Comparison of ENCODE assay signal across 26 cellular contexts in the genomic region with DNA sequence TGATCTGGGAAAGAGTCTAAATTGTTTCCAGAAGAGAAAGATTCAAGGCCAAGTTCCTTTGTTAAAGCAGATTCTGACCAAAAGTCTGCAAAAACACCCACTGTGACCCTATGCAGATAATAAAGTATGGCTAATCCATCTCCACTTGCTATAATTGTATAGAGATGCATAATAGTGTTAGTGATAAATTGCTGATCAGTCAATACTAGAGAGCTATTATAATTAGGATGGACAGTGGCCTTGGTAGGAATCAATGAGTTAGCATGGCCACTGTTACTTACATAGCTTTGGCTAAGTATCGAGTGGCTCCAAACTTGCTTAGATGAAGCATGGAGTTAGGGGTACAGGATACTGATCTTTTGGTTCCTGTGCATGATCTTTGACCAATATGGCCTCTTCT.
DNase-seq lines count a peak whose midpoint lies in the region; ATAC-seq, FAIRE-seq and TF ChIP-seq lines count a peak whose summit lies in the region.
"Had no signal": no experiment of that assay in that cellular context is flagged by ENCODE, and none has a peak within 500 bp of the region (broad histone marks: within the 10 kb centered on the region; RNA-seq: fewer than 3 reads in every experiment).

No MANE protein-coding gene starts in this region.

- no peak overlapping the region for H2BK15ac ChIP-seq in H1 (ENCODE audit: low read length)

- no TSS peak for BruUV-seq in HepG2 (replicated peaks; lab: Mats Ljungman, UMichigan)

- H2BK5ac ChIP-seq in H1 (ENCODE audit: low read depth, low read length), result no peak overlapping the region

- H3K9ac ChIP-seq in HepG2 (ENCODE audit: insufficient read depth, low read depth, low read length) (no peak overlapping the region), astrocyte (ENCODE audit: low read length) (no peak overlapping the region), H1 (replicated peaks in 1 of 4; ENCODE audit: extremely low read depth in 1 of 4, low read depth in 3 of 4, low read length in 3 of 4) (no peak overlapping the region)
- H3K9ac ChIP-seq: BLaER1 had no signal

- no peak for DNase-seq in HepG2 (ENCODE audit: low spot score)
- no peak for DNase-seq in right lobe of liver
- DNase-seq in astrocyte (ENCODE audit: low read depth), result no peak
- no peak for DNase-seq in H1 (ENCODE audit: low read depth in 1 of 2, low spot score in 2 of 2)
- DNase-seq in NCI-H2029 treated with DMSO at 0.1 percent for 48 hours (lab: John Stamatoyannopoulos, UW), result no peak
- DNase-seq in mucosa of descending colon, result no peak
- no peak for DNase-seq in cerebellar nuclear complex (lab: John Stamatoyannopoulos, UW)
- DNase-seq: ACHN; BE2C; C1 segment of cervical spinal cord; CD4-positive, alpha-beta memory T cell; CD4-positive, CD25-positive, alpha-beta regulatory T cell; CD8-positive, alpha-beta memory T cell; COR-L47; DMS 273 treated with DMSO at 0.1 percent for 48 hours; DMS153; DMS53; DMS79; DND-41; EL; GDM1 had no signal

- H4K5ac ChIP-seq in H1 (ENCODE audit: insufficient read length, low read depth, low read length), result no peak overlapping the region

- no peak overlapping the region for H3K18ac ChIP-seq in H1 (ENCODE audit: extremely low read depth, low read length)

- no peaks in the 10 kb centered on the region for H3K79me1 ChIP-seq in H1 (ENCODE audit: low read depth, low read length)

- no peak overlapping the region for H3K56ac ChIP-seq in H1 (replicated peaks; ENCODE audit: insufficient read length, low read depth, low read length)

- no peaks in the 10 kb centered on the region for H3K27me3 Mint-ChIP-seq in astrocyte (ENCODE audit: low read depth, unreplicated experiment)
- H3K27me3 Mint-ChIP-seq: CD4-positive, alpha-beta memory T cell; CD4-positive, CD25-positive, alpha-beta regulatory T cell had no signal

- no peak for TF ChIP-seq RAD21 in HepG2 (CRISPR knock-in tag; IDR thresholded peaks at IDR 0.05)
- TF ChIP-seq RAD21 in H1 (IDR thresholded peaks at IDR 0.05 in 1 of 2, conservative IDR thresholded peaks at IDR 0.05 in 1 of 2; ENCODE audit: low read depth in 2 of 2, low read length in 2 of 2), result no peak

- H3K79me2 ChIP-seq in HepG2 (ENCODE audit: insufficient read depth, low read length) (no peaks in the 10 kb centered on the region), astrocyte (ENCODE audit: insufficient read depth, low read length) (no peaks in the 10 kb centered on the region), H1 (ENCODE audit: control insufficient read depth in 1 of 2, insufficient read depth in 2 of 2, low read length in 2 of 2) (no peaks in the 10 kb centered on the region)

- H3K14ac ChIP-seq in H1 (ENCODE audit: insufficient read length), result no peak overlapping the region

- WGBS in HepG2 (ENCODE audit: low lambda C conversion rate), result 0% methylated on average over 1 of the region's 1 CpG
- WGBS in right lobe of liver (ENCODE audit: insufficient coverage, low coverage, low lambda C conversion rate, missing lambda C conversion rate), result 71% methylated on average over 1 of the region's 1 CpG
- 91% methylated on average over 1 of the region's 1 CpG; no CpG with 5 or more reads in 1 of the 2 experiments for WGBS in H1 (ENCODE audit: extremely low coverage in 1 of 2, insufficient coverage in 1 of 2, insufficient read length in 1 of 2, insufficient replicate concordance in 2 of 2, low coverage in 1 of 2, low lambda C conversion rate in 2 of 2, missing lambda C conversion rate in 1 of 2), 2 experiments

- H4K91ac ChIP-seq in H1 (replicated peaks; ENCODE audit: insufficient read length, low read length), result no peak overlapping the region

- H3K27ac Mint-ChIP-seq in astrocyte (ENCODE audit: unreplicated experiment), result no peak overlapping the region
- H3K27ac Mint-ChIP-seq: CD14-positive monocyte; CD4-positive, alpha-beta memory T cell; CD4-positive, CD25-positive, alpha-beta regulatory T cell; CD8-positive, alpha-beta memory T cell had no signal

- POLR2A ChIA-PET in HepG2 (lab: Yijun Ruan, JAX), result no interaction called here
- POLR2A ChIA-PET in H1 (lab: Charles Lee; ENCODE audit: partially characterized antibody), result no interaction called here

- H3K4me2 ChIP-seq in HepG2 (ENCODE audit: low read depth, low read length) (no peak overlapping the region), astrocyte (ENCODE audit: low read length) (no peak overlapping the region), H1 (ENCODE audit: insufficient read depth in 1 of 2, low read depth in 2 of 2, low read length in 2 of 2) (no peak overlapping the region)
- H3K4me2 ChIP-seq: BLaER1 had no signal

- no peak overlapping the region for H2BK120ac ChIP-seq in H1 (replicated peaks; ENCODE audit: low read depth, low read length)

- no peaks in the 10 kb centered on the region for H3K23me2 ChIP-seq in H1 (ENCODE audit: low read depth, low read length)

- CTCF ChIA-PET in HepG2 (lab: Yijun Ruan, JAX; ENCODE audit: low intra/inter-chr PET ratio, low total read pairs), result no interaction called here
- CTCF ChIA-PET in H1 (lab: Charles Lee; ENCODE audit: partially characterized antibody), result no interaction called here

- H3K27ac ChIP-seq in HepG2 (ENCODE audit: extremely low read length, insufficient read depth, low read length), result no peak overlapping the region
- H3K27ac ChIP-seq in right lobe of liver, result no peak overlapping the region
- H3K27ac ChIP-seq in astrocyte (ENCODE audit: low read depth, low read length), result no peak overlapping the region
- no peak overlapping the region for H3K27ac ChIP-seq in H1 (ENCODE audit: low read depth, low read length)
- H3K27ac ChIP-seq: 22Rv1, BLaER1 had no signal

- H2AK5ac ChIP-seq in H1 (ENCODE audit: low read depth, low read length), result no peak overlapping the region

- TF ChIP-seq CTCF in HepG2 (CRISPR knock-in tag; IDR thresholded peaks at IDR 0.05) (no peak), right lobe of liver (IDR thresholded peaks at IDR 0.05) (no peak), astrocyte (IDR thresholded peaks at IDR 0.05; ENCODE audit: insufficient read depth, low read depth, low read length) (no peak), H1 (IDR thresholded peaks at IDR 0.05; ENCODE audit: control extremely low read depth in 1 of 3, insufficient read depth in 1 of 3, low read depth in 1 of 3, low read length in 3 of 3) (no peak), mucosa of descending colon (IDR thresholded peaks at IDR 0.05) (no peak)

- TF ChIP-seq POLR2A in HepG2 (IDR thresholded peaks at IDR 0.05; ENCODE audit: insufficient read depth in 1 of 2, low read depth in 2 of 2, low read length in 2 of 2) (no peak), right lobe of liver (IDR thresholded peaks at IDR 0.05) (no peak), H1 (IDR thresholded peaks at IDR 0.05; ENCODE audit: control extremely low read depth in 1 of 2, low read depth in 2 of 2, low read length in 2 of 2) (no peak)

- H3K27me3 ChIP-seq in HepG2 (ENCODE audit: control insufficient read depth in 1 of 2, insufficient read depth in 2 of 2, low read length in 2 of 2) (no peaks in the 10 kb centered on the region), right lobe of liver (no peaks in the 10 kb centered on the region), astrocyte (ENCODE audit: insufficient read depth, low read length) (no peaks in the 10 kb centered on the region), H1 (replicated peaks in 1 of 4; ENCODE audit: control insufficient read depth in 3 of 4, extremely low read depth in 1 of 4, insufficient read depth in 3 of 4, low read length in 3 of 4) (no peaks in the 10 kb centered on the region)
- H3K27me3 ChIP-seq: BE2C, BLaER1 had no signal

- H3K4me1 ChIP-seq in HepG2 (ENCODE audit: insufficient read depth, low read length) (no peaks in the 10 kb centered on the region), right lobe of liver (no peaks in the 10 kb centered on the region), astrocyte (ENCODE audit: insufficient read depth, low read length) (peaks cover 1% of the 10 kb centered on the region), H1 (replicated peaks in 1 of 4; ENCODE audit: control insufficient read depth in 3 of 4, insufficient read depth in 4 of 4, low read length in 3 of 4) (no peaks in the 10 kb centered on the region), mucosa of descending colon (ENCODE audit: low read depth) (no peaks in the 10 kb centered on the region)
- H3K4me1 ChIP-seq: BE2C, BLaER1 had no signal

- in situ Hi-C loops in HepG2 (cut with HindIII; ENCODE audit: extremely low pct_ligation_motif_present, low pct_unique_long_range_greater_than_20kb), result no loop called here

- H3K36me3 ChIP-seq in HepG2 (replicated peaks in 1 of 2; ENCODE audit: control insufficient read depth in 1 of 2, insufficient read depth in 2 of 2, low read length in 2 of 2) (no peaks in the 10 kb centered on the region), right lobe of liver (no peaks in the 10 kb centered on the region), astrocyte (ENCODE audit: insufficient read depth, low read length) (no peaks in the 10 kb centered on the region), H1 (ENCODE audit: control insufficient read depth in 2 of 4, insufficient read depth in 4 of 4, low read length in 3 of 4) (no peaks in the 10 kb centered on the region), mucosa of descending colon (ENCODE audit: low read depth) (no peaks in the 10 kb centered on the region)
- H3K36me3 ChIP-seq: BE2C, BLaER1 had no signal

- no peak overlapping the region for H2BK20ac ChIP-seq in H1 (ENCODE audit: low read length)

- H4K8ac ChIP-seq in H1 (ENCODE audit: extremely low read depth, insufficient read depth, low read length), result no peak overlapping the region

- H2AFZ ChIP-seq in HepG2 (ENCODE audit: low read length) (no peak overlapping the region), astrocyte (ENCODE audit: low read depth, low read length) (no peak overlapping the region), H1 (ENCODE audit: low read length) (peak overlapping the region; percentile 73; the same call in 1 of the 2 replicates)

- no peak overlapping the region for H3K4ac ChIP-seq in H1 (replicated peaks; ENCODE audit: insufficient read length, low read depth, low read length)

- H3K9me3 ChIP-seq in HepG2 (ENCODE audit: low read length) (no peaks in the 10 kb centered on the region), right lobe of liver (no peaks in the 10 kb centered on the region), astrocyte (ENCODE audit: insufficient read depth, low read depth, low read length) (no peaks in the 10 kb centered on the region), H1 (ENCODE audit: insufficient read depth in 2 of 2, low read depth in 1 of 2, low read length in 1 of 2) (no peaks in the 10 kb centered on the region), mucosa of descending colon (no peaks in the 10 kb centered on the region)
- H3K9me3 ChIP-seq: BE2C, BLaER1 had no signal

- ATAC-seq in HepG2 (no peak), right lobe of liver (no peak), mucosa of descending colon (no peak)
- ATAC-seq: GM12878 had no signal

- no peak overlapping the region for H3K4me3 Mint-ChIP-seq in astrocyte (ENCODE audit: unreplicated experiment)
- H3K4me3 Mint-ChIP-seq: CD14-positive monocyte; CD4-positive, alpha-beta memory T cell; CD4-positive, CD25-positive, alpha-beta regulatory T cell; CD8-positive, alpha-beta memory T cell had no signal

- H2BK12ac ChIP-seq in H1 (ENCODE audit: low read depth, low read length), result no peak overlapping the region

- no peak overlapping the region for H3K23ac ChIP-seq in H1 (ENCODE audit: insufficient read length)

- H3K4me3 ChIP-seq in HepG2 (replicated peaks in 1 of 3; ENCODE audit: insufficient read depth in 1 of 3, low read depth in 2 of 3, low read length in 3 of 3) (no peak overlapping the region), right lobe of liver (no peak overlapping the region), astrocyte (ENCODE audit: insufficient read depth, low read depth, low read length) (no peak overlapping the region), H1 (ENCODE audit: extremely low read depth in 1 of 4, insufficient read depth in 2 of 4, low read depth in 3 of 4, low read length in 4 of 4) (no peak overlapping the region), mucosa of descending colon (no peak overlapping the region)
- H3K4me3 ChIP-seq: BLaER1, GM12878 had no signal

- H4K20me1 ChIP-seq in HepG2 (ENCODE audit: insufficient read depth, low read length) (no peaks in the 10 kb centered on the region), astrocyte (ENCODE audit: insufficient read depth, low read length) (no peaks in the 10 kb centered on the region), H1 (replicated peaks in 1 of 2; ENCODE audit: control insufficient read depth in 1 of 2, insufficient read depth in 2 of 2, low read length in 2 of 2) (no peaks in the 10 kb centered on the region)
- H4K20me1 ChIP-seq: BLaER1 had no signal

- TF ChIP-seq EP300 in HepG2 (IDR thresholded peaks at IDR 0.05; ENCODE audit: low read depth in 2 of 2, low read length in 2 of 2) (no peak), HepG2 (CRISPR knock-in tag; IDR thresholded peaks at IDR 0.05; ENCODE audit: borderline replicate concordance) (no peak), H1 (IDR thresholded peaks at IDR 0.05; ENCODE audit: borderline replicate concordance in 1 of 2, low read depth in 2 of 2, low read length in 2 of 2) (no peak)

- H3K36me3 Mint-ChIP-seq in astrocyte (ENCODE audit: low read depth, unreplicated experiment), result no peaks in the 10 kb centered on the region
- H3K36me3 Mint-ChIP-seq: CD14-positive monocyte; CD4-positive, alpha-beta memory T cell; CD4-positive, CD25-positive, alpha-beta regulatory T cell; CD8-positive, alpha-beta memory T cell had no signal

- H3K9me3 Mint-ChIP-seq in astrocyte (ENCODE audit: unreplicated experiment), result no peaks in the 10 kb centered on the region

- H3K4me1 Mint-ChIP-seq in astrocyte (ENCODE audit: low read depth, unreplicated experiment), result peaks cover 1% of the 10 kb centered on the region
- H3K4me1 Mint-ChIP-seq: CD14-positive monocyte; CD4-positive, alpha-beta memory T cell; CD4-positive, CD25-positive, alpha-beta regulatory T cell; CD8-positive, alpha-beta memory T cell had no signal

- intact Hi-C loops in HepG2 (cut with micrococcal nuclease; ENCODE audit: unreplicated experiment) (no loop called here), right lobe of liver (cut with DNase I) (no loop called here), mucosa of descending colon (cut with DNase I, micrococcal nuclease) (no loop called here)

- FAIRE-seq in HepG2 (lab: Jason Lieb, UNC) (no peak), astrocyte (lab: Jason Lieb, UNC) (peak; percentile 66), H1 (lab: Jason Lieb, UNC) (no peak)
- FAIRE-seq: GM12878, GM19239 had no signal
